In the genomic region with DNA sequence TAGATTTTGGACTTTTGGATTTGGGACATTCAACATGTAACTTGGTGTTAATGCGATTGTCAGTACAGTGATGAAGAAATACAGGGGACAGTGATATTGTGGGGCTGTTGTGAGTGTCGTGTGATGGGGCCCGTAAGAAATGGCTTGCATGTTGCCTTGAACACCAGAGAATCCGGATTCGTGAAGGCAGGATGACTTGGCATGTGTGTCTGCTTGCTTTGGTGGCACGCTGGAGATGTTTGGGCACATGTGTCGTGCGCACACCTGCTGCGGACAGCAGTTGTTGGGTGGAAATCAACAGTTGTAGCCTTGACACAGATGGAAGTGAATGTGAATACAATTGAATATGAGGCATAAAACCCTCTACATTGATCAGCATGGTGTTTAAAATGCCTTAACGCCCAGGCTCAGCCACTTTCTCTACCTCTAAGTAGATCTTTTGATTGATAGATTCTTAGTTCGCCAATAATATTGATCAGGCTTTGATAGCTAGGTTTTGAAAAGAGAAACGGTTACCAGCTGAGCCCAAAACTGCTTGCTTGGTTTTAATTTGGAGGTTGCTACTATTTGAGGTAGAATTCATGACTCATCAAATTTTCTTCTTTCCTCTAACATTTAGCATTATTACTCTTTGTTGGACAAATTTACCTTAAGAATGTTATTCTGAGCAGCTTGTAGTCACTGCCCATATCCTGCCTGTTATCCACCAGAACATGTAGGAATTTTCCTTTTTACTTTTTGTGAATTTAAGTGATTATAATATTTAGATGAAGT, we compare ENCODE assay signal across 1 cellular context.
TF ChIP-seq lines count a peak whose summit lies in the region.

No MANE protein-coding gene starts in this region.

TF ChIP-seq in SK-N-SH, 30 proteins besides CTCF, POLR2A, EP300 and RAD21:
- TF ChIP-seq, protein P1, sequence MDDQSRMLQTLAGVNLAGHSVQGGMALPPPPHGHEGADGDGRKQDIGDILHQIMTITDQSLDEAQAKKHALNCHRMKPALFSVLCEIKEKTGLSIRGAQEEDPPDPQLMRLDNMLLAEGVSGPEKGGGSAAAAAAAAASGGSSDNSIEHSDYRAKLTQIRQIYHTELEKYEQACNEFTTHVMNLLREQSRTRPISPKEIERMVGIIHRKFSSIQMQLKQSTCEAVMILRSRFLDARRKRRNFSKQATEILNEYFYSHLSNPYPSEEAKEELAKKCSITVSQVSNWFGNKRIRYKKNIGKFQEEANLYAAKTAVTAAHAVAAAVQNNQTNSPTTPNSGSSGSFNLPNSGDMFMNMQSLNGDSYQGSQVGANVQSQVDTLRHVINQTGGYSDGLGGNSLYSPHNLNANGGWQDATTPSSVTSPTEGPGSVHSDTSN (IDR thresholded peaks at IDR 0.05), result no peak
- TF ChIP-seq MAX (IDR thresholded peaks at IDR 0.05; ENCODE audit: low read depth) (no peak), ELF1 (IDR thresholded peaks at IDR 0.05) (no peak), FOXJ3 (CRISPR knock-in tag; IDR thresholded peaks at IDR 0.05) (no peak), RFX5 (IDR thresholded peaks at IDR 0.05; ENCODE audit: low read length) (no peak), TCF12 (IDR thresholded peaks at IDR 0.05) (no peak), NFIC (IDR thresholded peaks at IDR 0.05; ENCODE audit: borderline replicate concordance) (no peak), RXRA (IDR thresholded peaks at IDR 0.05; ENCODE audit: borderline replicate concordance, low read depth) (no peak), YY1 (IDR thresholded peaks at IDR 0.05; ENCODE audit: low read depth) (no peak), RCOR1 (IDR thresholded peaks at IDR 0.05; ENCODE audit: low read length) (no peak), CHD2 (IDR thresholded peaks at IDR 0.05; ENCODE audit: low read length, partially characterized antibody) (no peak), EZH2phosphoT487 (IDR thresholded peaks at IDR 0.05; ENCODE audit: borderline replicate concordance, low read depth) (no peak), USF2 (IDR thresholded peaks at IDR 0.05; ENCODE audit: borderline replicate concordance, low read depth, low read length) (no peak), JUND (IDR thresholded peaks at IDR 0.05) (no peak; the same call in 1 of the 2 replicates), MXI1 (IDR thresholded peaks at IDR 0.05; ENCODE audit: low read depth, low read length) (no peak)
- TF ChIP-seq, protein P2, sequence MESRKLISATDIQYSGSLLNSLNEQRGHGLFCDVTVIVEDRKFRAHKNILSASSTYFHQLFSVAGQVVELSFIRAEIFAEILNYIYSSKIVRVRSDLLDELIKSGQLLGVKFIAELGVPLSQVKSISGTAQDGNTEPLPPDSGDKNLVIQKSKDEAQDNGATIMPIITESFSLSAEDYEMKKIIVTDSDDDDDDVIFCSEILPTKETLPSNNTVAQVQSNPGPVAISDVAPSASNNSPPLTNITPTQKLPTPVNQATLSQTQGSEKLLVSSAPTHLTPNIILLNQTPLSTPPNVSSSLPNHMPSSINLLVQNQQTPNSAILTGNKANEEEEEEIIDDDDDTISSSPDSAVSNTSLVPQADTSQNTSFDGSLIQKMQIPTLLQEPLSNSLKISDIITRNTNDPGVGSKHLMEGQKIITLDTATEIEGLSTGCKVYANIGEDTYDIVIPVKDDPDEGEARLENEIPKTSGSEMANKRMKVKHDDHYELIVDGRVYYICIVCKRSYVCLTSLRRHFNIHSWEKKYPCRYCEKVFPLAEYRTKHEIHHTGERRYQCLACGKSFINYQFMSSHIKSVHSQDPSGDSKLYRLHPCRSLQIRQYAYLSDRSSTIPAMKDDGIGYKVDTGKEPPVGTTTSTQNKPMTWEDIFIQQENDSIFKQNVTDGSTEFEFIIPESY (IDR thresholded peaks at IDR 0.05; ENCODE audit: borderline replicate concordance, low read depth), result no peak
- TF ChIP-seq, protein P3, sequence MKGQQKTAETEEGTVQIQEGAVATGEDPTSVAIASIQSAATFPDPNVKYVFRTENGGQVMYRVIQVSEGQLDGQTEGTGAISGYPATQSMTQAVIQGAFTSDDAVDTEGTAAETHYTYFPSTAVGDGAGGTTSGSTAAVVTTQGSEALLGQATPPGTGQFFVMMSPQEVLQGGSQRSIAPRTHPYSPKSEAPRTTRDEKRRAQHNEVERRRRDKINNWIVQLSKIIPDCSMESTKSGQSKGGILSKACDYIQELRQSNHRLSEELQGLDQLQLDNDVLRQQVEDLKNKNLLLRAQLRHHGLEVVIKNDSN (IDR thresholded peaks at IDR 0.05; ENCODE audit: borderline replicate concordance, low read depth), result no peak
- TF ChIP-seq, protein P4, sequence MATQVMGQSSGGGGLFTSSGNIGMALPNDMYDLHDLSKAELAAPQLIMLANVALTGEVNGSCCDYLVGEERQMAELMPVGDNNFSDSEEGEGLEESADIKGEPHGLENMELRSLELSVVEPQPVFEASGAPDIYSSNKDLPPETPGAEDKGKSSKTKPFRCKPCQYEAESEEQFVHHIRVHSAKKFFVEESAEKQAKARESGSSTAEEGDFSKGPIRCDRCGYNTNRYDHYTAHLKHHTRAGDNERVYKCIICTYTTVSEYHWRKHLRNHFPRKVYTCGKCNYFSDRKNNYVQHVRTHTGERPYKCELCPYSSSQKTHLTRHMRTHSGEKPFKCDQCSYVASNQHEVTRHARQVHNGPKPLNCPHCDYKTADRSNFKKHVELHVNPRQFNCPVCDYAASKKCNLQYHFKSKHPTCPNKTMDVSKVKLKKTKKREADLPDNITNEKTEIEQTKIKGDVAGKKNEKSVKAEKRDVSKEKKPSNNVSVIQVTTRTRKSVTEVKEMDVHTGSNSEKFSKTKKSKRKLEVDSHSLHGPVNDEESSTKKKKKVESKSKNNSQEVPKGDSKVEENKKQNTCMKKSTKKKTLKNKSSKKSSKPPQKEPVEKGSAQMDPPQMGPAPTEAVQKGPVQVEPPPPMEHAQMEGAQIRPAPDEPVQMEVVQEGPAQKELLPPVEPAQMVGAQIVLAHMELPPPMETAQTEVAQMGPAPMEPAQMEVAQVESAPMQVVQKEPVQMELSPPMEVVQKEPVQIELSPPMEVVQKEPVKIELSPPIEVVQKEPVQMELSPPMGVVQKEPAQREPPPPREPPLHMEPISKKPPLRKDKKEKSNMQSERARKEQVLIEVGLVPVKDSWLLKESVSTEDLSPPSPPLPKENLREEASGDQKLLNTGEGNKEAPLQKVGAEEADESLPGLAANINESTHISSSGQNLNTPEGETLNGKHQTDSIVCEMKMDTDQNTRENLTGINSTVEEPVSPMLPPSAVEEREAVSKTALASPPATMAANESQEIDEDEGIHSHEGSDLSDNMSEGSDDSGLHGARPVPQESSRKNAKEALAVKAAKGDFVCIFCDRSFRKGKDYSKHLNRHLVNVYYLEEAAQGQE (IDR thresholded peaks at IDR 0.05; ENCODE audit: low read depth, low read length), result no peak
